Comparison of ENCODE assay signal across 24 cellular contexts in the genomic region with DNA sequence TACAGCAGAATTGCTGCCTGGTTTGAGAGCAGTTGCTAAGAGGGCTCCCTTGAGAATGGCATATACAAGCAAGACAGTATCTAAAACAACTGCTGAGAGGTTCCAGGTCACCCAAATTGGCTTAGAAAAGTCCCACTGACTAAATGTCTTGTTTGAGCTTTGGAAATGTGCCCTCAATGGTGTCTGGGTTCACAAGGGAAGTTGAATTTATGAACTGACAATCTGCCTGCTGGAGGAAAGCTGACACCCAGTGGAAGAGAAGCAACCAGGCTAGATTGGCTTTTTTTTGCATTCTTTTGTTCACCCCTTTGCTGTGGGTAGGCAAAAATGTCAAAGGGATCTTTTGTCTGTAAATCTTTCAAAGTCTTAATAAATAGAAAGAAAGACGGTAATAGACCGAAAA. TPM values are rescaled to one million over a fixed set of nuclear protein-coding genes. Genes with fewer than 3 reads are reported as not detected.
DNase-seq lines count a peak whose midpoint lies in the region; ATAC-seq and TF ChIP-seq lines count a peak whose summit lies in the region.
"Had no signal": no experiment of that assay in that cellular context is flagged by ENCODE, and none has a peak within 500 bp of the region (broad histone marks: within the 10 kb centered on the region; RNA-seq: fewer than 3 reads in every experiment).

No MANE protein-coding gene starts in this region.

- 86 to 90% methylated on average over 2 of the region's 2 CpGs for WGBS in upper lobe of left lung, 2 donors
- WGBS in aorta, 2 donors, result 78 to 79% methylated on average over 2 of the region's 2 CpGs

- intact Hi-C loops in aorta (cut with DNase I), result no loop called here
- intact Hi-C loops in breast epithelium (cut with DNase I; ENCODE audit: low total_unique reads), result no loop called here

- in situ Hi-C loops in HAP-1 (cut with MboI; ENCODE audit: low sequenced_read_pairs), result no loop called here

- no peaks in the 10 kb centered on the region for H3K9me3 ChIP-seq in HAP-1
- no peaks in the 10 kb centered on the region for H3K9me3 ChIP-seq in upper lobe of left lung
- no peaks in the 10 kb centered on the region for H3K9me3 ChIP-seq in aorta (ENCODE audit: control insufficient read depth, low read length)
- no peaks in the 10 kb centered on the region for H3K9me3 ChIP-seq in breast epithelium
- H3K9me3 ChIP-seq: gastroesophageal sphincter, psoas muscle, transverse colon had no signal

- DNase-seq in HAP-1 (ENCODE audit: low spot score in 2 of 2) (peak; percentile 33 to 56), NCI-H446 treated with DMSO at 0.1 percent for 48 hours (lab: John Stamatoyannopoulos, UW) (peak; percentile 92), cerebellum (ENCODE audit: low spot score) (peak; percentile 58), nephron progenitor cell (peak; percentile 5), upper lobe of left lung (no peak), aorta (no peak), GM19240 (ENCODE audit: insufficient read length, low spot score) (no peak), breast epithelium (ENCODE audit: low spot score in 2 of 2) (no peak)
- DNase-seq: activated CD4-positive, alpha-beta T cell treated with anti-CD3 and anti-CD28 coated beads for 1 hour; amniotic stem cell; left ventricle myocardium superior; NCI-H1105; psoas muscle; SHP77; stimulated activated CD4-positive, alpha-beta T cell treated with anti-CD3 and anti-CD28 coated beads, Interleukin-12 subunit alpha, Interleukin-12 subunit beta, amount 100 ng/mL, for 4 hours; stimulated activated naive CD4-positive, alpha-beta T cell; transverse colon had no signal

- no peak for ATAC-seq in upper lobe of left lung (ENCODE audit: low FRiP score in 2 of 2)
- no peak for ATAC-seq in aorta (ENCODE audit: low FRiP score)
- ATAC-seq: gastroesophageal sphincter, left ventricle myocardium superior had no signal

- peaks cover 38% of the 10 kb centered on the region for H3K4me1 Mint-ChIP-seq in nephron progenitor cell
- H3K4me1 Mint-ChIP-seq: IgD-negative memory B cell had no signal

- H3K4me3 ChIP-seq in HAP-1, result no peak overlapping the region
- no peak overlapping the region for H3K4me3 ChIP-seq in upper lobe of left lung
- no peak overlapping the region for H3K4me3 ChIP-seq in aorta (ENCODE audit: low read length in 2 of 2)
- no peak overlapping the region for H3K4me3 ChIP-seq in breast epithelium
- H3K4me3 ChIP-seq: coronary artery, gastroesophageal sphincter, psoas muscle, transverse colon had no signal

- no peak overlapping the region for H3K4me3 Mint-ChIP-seq in nephron progenitor cell
- H3K4me3 Mint-ChIP-seq: IgD-negative memory B cell; T-helper 2 cell treated with Interferon-gamma antibody and Interleukin-4, amounts not matched to agents 5 μg/mL and 100 μg/mL, for 36 hours had no signal

- H3K27ac ChIP-seq in upper lobe of left lung, result no peak overlapping the region
- H3K27ac ChIP-seq in aorta (ENCODE audit: low read depth in 1 of 2, low read length in 2 of 2), result peak overlapping the region in 1 of 2 donors; percentile 16
- H3K27ac ChIP-seq in breast epithelium, result peak overlapping the region in 1 of 2 donors; percentile 3
- H3K27ac ChIP-seq: psoas muscle had no signal

- H3K36me3 Mint-ChIP-seq in nephron progenitor cell (ENCODE audit: low read depth), result peaks cover 29% of the 10 kb centered on the region

- no peaks in the 10 kb centered on the region; the same call in 1 of the 2 replicates for H3K36me3 ChIP-seq in HAP-1 (replicated peaks)
- H3K36me3 ChIP-seq in upper lobe of left lung, result peaks cover 4 to 52% (median 33%) of the 10 kb centered on the region in 4 donors
- H3K36me3 ChIP-seq in aorta (ENCODE audit: control insufficient read depth in 1 of 2, insufficient read depth in 2 of 2, low read length in 1 of 2), result peaks cover 0 to 2% of the 10 kb centered on the region in 2 donors
- H3K36me3 ChIP-seq in breast epithelium, result no peaks in the 10 kb centered on the region

- no peak for TF ChIP-seq CTCF in nephron progenitor cell (IDR thresholded peaks at IDR 0.05)
- TF ChIP-seq CTCF in upper lobe of left lung (IDR thresholded peaks at IDR 0.05), result no peak
- no peak for TF ChIP-seq CTCF in breast epithelium (IDR thresholded peaks at IDR 0.05)

- H3K4me1 ChIP-seq in HAP-1, result peaks cover 21% of the 10 kb centered on the region
- no peaks in the 10 kb centered on the region for H3K4me1 ChIP-seq in upper lobe of left lung
- no peaks in the 10 kb centered on the region for H3K4me1 ChIP-seq in aorta (ENCODE audit: control insufficient read depth in 1 of 2, insufficient read depth in 2 of 2, low read length in 2 of 2)
- no peaks in the 10 kb centered on the region for H3K4me1 ChIP-seq in breast epithelium
- H3K4me1 ChIP-seq: psoas muscle had no signal

- H3K27me3 ChIP-seq in HAP-1 (ENCODE audit: low read depth) (no peaks in the 10 kb centered on the region), upper lobe of left lung (no peaks in the 10 kb centered on the region), aorta (ENCODE audit: control insufficient read depth in 1 of 2, insufficient read depth in 2 of 2, low read length in 1 of 2) (no peaks in the 10 kb centered on the region), breast epithelium (no peaks in the 10 kb centered on the region)
- H3K27me3 ChIP-seq: gastroesophageal sphincter, transverse colon had no signal

- H3K27me3 Mint-ChIP-seq in nephron progenitor cell (ENCODE audit: low read depth, poor library complexity), result peaks cover 5% of the 10 kb centered on the region
- H3K27me3 Mint-ChIP-seq: IgD-negative memory B cell had no signal

- peak overlapping the region; percentile 74 for H3K27ac Mint-ChIP-seq in nephron progenitor cell
- H3K27ac Mint-ChIP-seq: activated T-helper 2 cell treated with anti-CD3 and anti-CD28 coated beads, Interferon-gamma antibody, Interleukin-2, Interleukin-4, amounts not matched to agents 10 μg/mL and 5 μg/mL and 100 μg/mL, durations not matched to agents 14 hours and 24 hours and 36 hours; T-helper 2 cell treated with Interferon-gamma antibody and Interleukin-4, amounts not matched to agents 5 μg/mL and 100 μg/mL, for 36 hours had no signal

- TF ChIP-seq POLR2A in upper lobe of left lung (IDR thresholded peaks at IDR 0.05) (no peak), breast epithelium (IDR thresholded peaks at IDR 0.05) (no peak)

- no peak for TF ChIP-seq EP300 in upper lobe of left lung (IDR thresholded peaks at IDR 0.05)

- no peaks in the 10 kb centered on the region for H3K9me3 Mint-ChIP-seq in nephron progenitor cell
- H3K9me3 Mint-ChIP-seq: activated T-helper 2 cell treated with anti-CD3 and anti-CD28 coated beads, Interferon-gamma antibody, Interleukin-2, Interleukin-4, amounts not matched to agents 10 μg/mL and 5 μg/mL and 100 μg/mL, durations not matched to agents 14 hours and 24 hours and 36 hours; IgD-negative memory B cell; T-helper 2 cell treated with Interferon-gamma antibody and Interleukin-4, amounts not matched to agents 5 μg/mL and 100 μg/mL, for 36 hours had no signal

RNA-seq across cellular contexts. Expression of a gene that starts 44.6 kb away (rescaled TPM):
- total RNA-seq in cerebellum (not detected), upper lobe of left lung (1 to 10 TPM in 1 of 6 donors, not detected in 5; 6.2 TPM), aorta (not detected), breast epithelium (under 1 TPM in 1 of 3 donors, not detected in 2; 0.98 TPM)
- polyA plus RNA-seq in aorta, result 10 to 100 TPM in 1 of 2 donors, 1 to 10 TPM in 1; 5.1 to 14.4 TPM
- total RNA-seq: activated T-helper 2 cell treated with anti-CD3 and anti-CD28 coated beads, Interferon-gamma antibody, Interleukin-2, Interleukin-4, amounts not matched to agents 10 μg/mL and 5 μg/mL and 100 μg/mL, durations not matched to agents 14 hours and 24 hours and 36 hours; gastroesophageal sphincter; H1; left ventricle myocardium superior; psoas muscle; transverse colon had no signal
- polyA plus RNA-seq: BJ, H1, IgD-negative memory B cell, psoas muscle had no signal

RNA-seq across cellular contexts. Expression of a gene that starts 50.8 kb away (rescaled TPM):
- total RNA-seq in cerebellum (26.4 TPM), upper lobe of left lung (10 to 100 TPM; 25.4 to 74.4 (median 36.8) TPM), aorta (10 to 100 TPM; 11.5 to 22.5 TPM), breast epithelium (10 to 100 TPM; 24.8 to 45.1 (median 37.0) TPM)
- polyA plus RNA-seq in aorta, result 10 to 100 TPM in 1 of 2 donors, 1 to 10 TPM in 1; 8.8 to 36.3 TPM

RNA-seq across cellular contexts. Expression of a gene that starts 52.6 kb away (rescaled TPM):
- total RNA-seq in cerebellum (32.9 TPM), upper lobe of left lung (10 to 100 TPM in 5 of 6 donors, 1 to 10 TPM in 1; 9.6 to 87.0 (median 17.4) TPM), aorta (10 to 100 TPM; 21.2 to 44.5 TPM), breast epithelium (10 to 100 TPM; 16.4 to 28.8 (median 24.6) TPM)
- 10 to 100 TPM in 1 of 2 donors, 1 to 10 TPM in 1; 3.6 to 68.4 TPM for polyA plus RNA-seq in aorta

Comparison
In these comparisons a context has a peak if more than half of its experiments do, and no peak if none do; other contexts are left out.
1. DNase-seq: peak in HAP-1 (2 of 2), NCI-H446 treated with DMSO at 0.1 percent for 48 hours (single experiment), cerebellum (single experiment) and nephron progenitor cell (single experiment); none in upper lobe of left lung (0 of 2), aorta (0 of 2), GM19240 (single experiment) and breast epithelium (0 of 2).